Comparison of ENCODE assay signal across 34 cellular contexts in the genomic region with DNA sequence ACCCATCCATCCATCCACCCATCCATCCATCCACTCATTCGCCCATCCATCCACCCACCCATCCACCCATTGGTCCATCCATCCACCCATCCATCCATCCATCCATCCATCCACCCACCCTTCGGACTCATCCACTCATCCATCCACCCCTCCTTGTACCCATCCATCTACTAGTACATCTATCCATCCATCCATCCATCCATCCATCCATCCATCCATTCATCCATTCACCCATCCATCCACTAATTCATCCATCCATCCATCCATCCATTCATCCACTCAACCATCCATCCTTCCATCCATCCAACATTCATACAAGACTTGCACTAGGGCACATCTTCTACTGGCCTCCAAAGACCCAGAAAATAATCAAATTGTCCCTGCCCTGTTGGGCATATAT. TPM values are rescaled to one million over a fixed set of nuclear protein-coding genes. Genes with fewer than 3 reads are reported as not detected.
"Had no signal": no experiment of that assay in that cellular context is flagged by ENCODE, and none has a peak within 500 bp of the region (broad histone marks: within the 10 kb centered on the region; RNA-seq: fewer than 3 reads in every experiment).

No MANE protein-coding gene starts in this region.

- H3K27me3 ChIP-seq: adrenal gland, body of pancreas, brain microvascular endothelial cell, breast epithelium had no signal

- H3K27ac ChIP-seq: adrenal gland, body of pancreas, brain microvascular endothelial cell, breast epithelium, VCaP had no signal

- FAIRE-seq: astrocyte, TTC549 had no signal

- DNase-seq: activated B cell treated with CpG ODN at 0.5 μM for 24 hours; activated CD4-positive, alpha-beta memory T cell treated with anti-CD3 and anti-CD28 coated beads for 36 hours; activated CD4-positive, alpha-beta T cell treated with anti-CD3 and anti-CD28 coated beads for 4 hours; activated CD4-positive, alpha-beta T cell treated with anti-CD3 and anti-CD28 coated beads, Interleukin-2, amount 10 ng/mL, durations not matched to agents 24 days and 14 days; activated CD4-positive, alpha-beta T cell treated with anti-CD3 and anti-CD28 coated beads, Interleukin-2, amount 50 U/mL, for 1 hour; activated CD4-positive, alpha-beta T cell treated with anti-CD3 and anti-CD28 coated beads, Interleukin-2, amount 50 U/mL, for 4 hours; activated CD4-positive, CD25-positive, alpha-beta regulatory T cell treated with anti-CD3 and anti-CD28 coated beads, Interleukin-2, amount 50 U/mL, for 72 hours; activated CD8-positive, alpha-beta memory T cell treated with anti-CD3 and anti-CD28 coated beads, Interleukin-2, amount 50 U/mL, for 4 hours; activated CD8-positive, alpha-beta T cell treated with anti-CD3 and anti-CD28 coated beads for 36 hours; activated effector memory CD4-positive, alpha-beta T cell treated with anti-CD3 and anti-CD28 coated beads, Interleukin-2, amount 50 U/mL, for 16 hours; activated gamma-delta T cell treated with Interleukin-2 at 50 U/mL for 16 hours; activated naive CD4-positive, alpha-beta T cell; activated naive CD4-positive, alpha-beta T cell treated with anti-CD3 and anti-CD28 coated beads for 36 hours; activated naive CD4-positive, alpha-beta T cell treated with anti-CD3 and anti-CD28 coated beads, Interleukin-2, amount 50 U/mL, for 16 hours; activated naive CD8-positive, alpha-beta T cell treated with anti-CD3 and anti-CD28 coated beads for 36 hours; activated T-cell treated with anti-CD3 and anti-CD28 coated beads for 4 hours; activated T-cell treated with anti-CD3 and anti-CD28 coated beads, Interleukin-2, amount 50 U/mL, for 1 hour; activated T-cell treated with anti-CD3 and anti-CD28 coated beads, Interleukin-2, amount 50 U/mL, for 4 hours; activated T-cell treated with anti-CD3 and anti-CD28 coated beads, Interleukin-2, amount 50 U/mL, for 72 hours; adrenal gland; amniotic stem cell; aorta; body of pancreas; brain microvascular endothelial cell; central memory CD4-positive, alpha-beta T cell; T-helper 2 cell; T-helper 9 cell had no signal

- H3K9me3 ChIP-seq: adrenal gland, body of pancreas had no signal

- H3K4me3 ChIP-seq: adrenal gland, body of pancreas, breast epithelium had no signal

- H3K36me3 ChIP-seq: adrenal gland, brain microvascular endothelial cell, breast epithelium had no signal

RNA-seq across cellular contexts. Expression of a gene that starts 20.0 kb away (rescaled TPM):
- total RNA-seq: activated CD8-positive, alpha-beta T cell treated with anti-CD3 and anti-CD28 coated beads for 36 hours; activated naive CD4-positive, alpha-beta T cell treated with anti-CD3 and anti-CD28 coated beads, Interleukin-2, amount 50 U/mL, for 72 hours; activated naive CD8-positive, alpha-beta T cell treated with anti-CD3 and anti-CD28 coated beads for 36 hours; astrocyte; cardiac septum; cerebellum had no signal
- polyA plus RNA-seq: aorta had no signal
